Comparison of ENCODE assay signal across 26 cellular contexts in the genomic region with DNA sequence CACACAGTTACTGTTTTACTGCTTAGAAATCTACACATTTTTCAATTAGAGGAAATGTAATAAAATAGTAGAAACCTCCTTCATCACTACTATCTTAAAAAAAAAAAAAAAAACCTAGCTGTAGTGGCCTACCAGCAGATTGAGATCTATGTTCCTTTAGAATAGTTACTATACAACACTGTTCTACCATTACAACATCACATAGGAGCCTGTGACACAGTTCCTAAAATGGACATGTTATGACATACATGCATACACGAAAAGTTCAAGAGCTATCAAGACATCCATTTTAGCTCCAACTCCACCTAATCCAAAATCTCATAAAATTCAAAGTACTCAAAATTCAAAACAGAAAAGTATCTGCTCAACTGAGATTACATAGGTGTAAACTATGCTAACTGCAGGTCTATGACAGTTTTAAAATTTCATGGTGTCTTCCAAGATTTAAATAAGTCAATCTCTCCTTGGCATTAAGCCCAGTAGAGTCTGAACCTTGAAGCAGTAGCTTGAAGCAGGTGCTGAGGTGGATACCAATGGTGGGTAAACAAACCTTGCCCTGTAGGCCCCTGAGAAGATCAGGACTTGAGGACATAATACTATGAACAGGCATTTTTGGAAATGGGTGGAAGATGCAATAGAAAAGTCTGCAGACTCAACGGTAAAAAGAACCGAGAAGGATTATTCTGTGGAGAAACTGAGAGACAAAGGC. TPM values are rescaled to one million over a fixed set of nuclear protein-coding genes. Genes with fewer than 3 reads are reported as not detected.
DNase-seq lines count a peak whose midpoint lies in the region; ATAC-seq and TF ChIP-seq lines count a peak whose summit lies in the region.
"Had no signal": no experiment of that assay in that cellular context is flagged by ENCODE, and none has a peak within 500 bp of the region (broad histone marks: within the 10 kb centered on the region; RNA-seq: fewer than 3 reads in every experiment).

No MANE protein-coding gene starts in this region.

- no peaks in the 10 kb centered on the region for H3K9me3 Mint-ChIP-seq in memory B cell
- H3K9me3 Mint-ChIP-seq: activated naive CD4-positive, alpha-beta T cell treated with anti-CD3 and anti-CD28 coated beads for 36 hours; activated T-cell treated with anti-CD3 and anti-CD28 coated beads, Interleukin-2, amount 50 U/mL, for 4 hours; central memory CD8-positive, alpha-beta T cell; stimulated activated effector memory CD8-positive, alpha-beta T cell treated with anti-CD3 and anti-CD28 coated beads, Interleukin-12 subunit alpha, Interleukin-12 subunit beta, amount 100 ng/mL, for 72 hours; T-helper 2 cell treated with Interferon-gamma antibody and Interleukin-4, amounts not matched to agents 5 μg/mL and 100 μg/mL, for 36 hours had no signal

- no peaks in the 10 kb centered on the region for H3K9me3 ChIP-seq in transverse colon
- H3K9me3 ChIP-seq: esophagus squamous epithelium, right atrium auricular region, SK-N-SH, thoracic aorta had no signal

- TF ChIP-seq CTCF in transverse colon (IDR thresholded peaks at IDR 0.05): no peak

- 46 to 57% methylated on average over 2 to 3 of the region's 3 CpGs for WGBS in transverse colon (ENCODE audit: low coverage in 1 of 2), 2 donors

- H3K4me3 Mint-ChIP-seq in memory B cell: no peak overlapping the region
- H3K4me3 Mint-ChIP-seq: activated CD8-positive, alpha-beta T cell treated with anti-CD3 and anti-CD28 coated beads, Interleukin-2, amount 10 ng/mL, durations not matched to agents 7 days and 5 days; activated naive CD4-positive, alpha-beta T cell treated with anti-CD3 and anti-CD28 coated beads for 36 hours; activated T-cell treated with anti-CD3 and anti-CD28 coated beads, Interleukin-2, amount 50 U/mL, for 4 hours; central memory CD8-positive, alpha-beta T cell; stimulated activated effector memory CD8-positive, alpha-beta T cell treated with anti-CD3 and anti-CD28 coated beads, Interleukin-12 subunit alpha, Interleukin-12 subunit beta, amount 100 ng/mL, for 72 hours; T-helper 2 cell treated with Interferon-gamma antibody and Interleukin-4, amounts not matched to agents 5 μg/mL and 100 μg/mL, for 36 hours had no signal

- peak overlapping the region; percentile 52 to 82 (median 69) for H3K27ac ChIP-seq in transverse colon
- H3K27ac ChIP-seq: 22Rv1, esophagus squamous epithelium, KMS-11, right atrium auricular region, thoracic aorta had no signal

- H3K4me3 ChIP-seq in transverse colon: no peak overlapping the region
- H3K4me3 ChIP-seq: esophagus squamous epithelium, right atrium auricular region, thoracic aorta had no signal

- DNase-seq in DMS53 (lab: John Stamatoyannopoulos, UW) (peak; percentile 7), DMS53 treated with DMSO at 0.1 percent for 48 hours (lab: John Stamatoyannopoulos, UW; ENCODE audit: unreplicated experiment) (no peak), NCI-H69 (lab: John Stamatoyannopoulos, UW) (peak; percentile 38), memory B cell (ENCODE audit: low spot score in 2 of 2) (no peak), transverse colon (no peak), EL (no peak)
- DNase-seq: activated CD8-positive, alpha-beta T cell treated with anti-CD3 and anti-CD28 coated beads, Interleukin-2, amount 10 ng/mL, durations not matched to agents 7 days and 5 days; activated naive CD4-positive, alpha-beta T cell treated with anti-CD3 and anti-CD28 coated beads for 36 hours; activated T-cell treated with anti-CD3 and anti-CD28 coated beads, Interleukin-2, amount 50 U/mL, for 4 hours; effector CD4-positive, alpha-beta T cell; esophagus squamous epithelium; GDM1; NCI-H1417; NCI-H2171 treated with DMSO at 0.1 percent for 48 hours; NCI-H774; SK-N-SH had no signal

- peaks cover 27% of the 10 kb centered on the region for H3K4me1 Mint-ChIP-seq in memory B cell

- intact Hi-C loops in transverse colon (cut with DNase I; ENCODE audit: low total_unique reads): no loop called here

- no peaks in the 10 kb centered on the region for H3K36me3 ChIP-seq in transverse colon
- H3K36me3 ChIP-seq: esophagus squamous epithelium, right atrium auricular region, thoracic aorta had no signal

- ATAC-seq in memory B cell (ENCODE audit: low read depth) (no peak), HG03025 (IDR thresholded peaks at IDR 0.05; ENCODE audit: low FRiP score, unreplicated experiment) (no peak), HG02885 (IDR thresholded peaks at IDR 0.05; ENCODE audit: poor library complexity, unreplicated experiment) (no peak)
- ATAC-seq: activated CD8-positive, alpha-beta T cell treated with anti-CD3 and anti-CD28 coated beads, Interleukin-2, amount 10 ng/mL, durations not matched to agents 7 days and 5 days; activated T-cell treated with anti-CD3 and anti-CD28 coated beads, Interleukin-2, amount 50 U/mL, for 4 hours; left lobe of liver; stimulated activated effector memory CD8-positive, alpha-beta T cell treated with anti-CD3 and anti-CD28 coated beads, Interleukin-12 subunit alpha, Interleukin-12 subunit beta, amount 100 ng/mL, for 72 hours had no signal

- no peaks in the 10 kb centered on the region for H3K27me3 ChIP-seq in transverse colon
- H3K27me3 ChIP-seq: esophagus squamous epithelium, right atrium auricular region had no signal

- no peaks in the 10 kb centered on the region for H3K27me3 Mint-ChIP-seq in memory B cell
- H3K27me3 Mint-ChIP-seq: central memory CD8-positive, alpha-beta T cell had no signal

- no peak for TF ChIP-seq EP300 in transverse colon (IDR thresholded peaks at IDR 0.05; ENCODE audit: low read depth)

- H3K4me1 ChIP-seq in transverse colon: peaks cover 43 to 95% (median 75%) of the 10 kb centered on the region in 4 donors

- peak overlapping the region; percentile 21 for H3K27ac Mint-ChIP-seq in memory B cell
- H3K27ac Mint-ChIP-seq: activated CD8-positive, alpha-beta T cell treated with anti-CD3 and anti-CD28 coated beads, Interleukin-2, amount 10 ng/mL, durations not matched to agents 7 days and 5 days; activated naive CD4-positive, alpha-beta T cell treated with anti-CD3 and anti-CD28 coated beads for 36 hours; stimulated activated effector memory CD8-positive, alpha-beta T cell treated with anti-CD3 and anti-CD28 coated beads, Interleukin-12 subunit alpha, Interleukin-12 subunit beta, amount 100 ng/mL, for 72 hours; T-helper 2 cell treated with Interferon-gamma antibody and Interleukin-4, amounts not matched to agents 5 μg/mL and 100 μg/mL, for 36 hours had no signal

- TF ChIP-seq POLR2A in transverse colon (IDR thresholded peaks at IDR 0.05): no peak

- H3K36me3 Mint-ChIP-seq in memory B cell: peaks cover 2% of the 10 kb centered on the region
- H3K36me3 Mint-ChIP-seq: stimulated activated effector memory CD8-positive, alpha-beta T cell treated with anti-CD3 and anti-CD28 coated beads, Interleukin-12 subunit alpha, Interleukin-12 subunit beta, amount 100 ng/mL, for 72 hours had no signal

- in situ Hi-C loops in transverse colon (cut with MboI; ENCODE audit: low pct_ligation_motif_present in 1 of 4, low pct_unique_long_range_greater_than_20kb in 1 of 4, low sequenced_read_pairs in 3 of 4): no loop called here

RNA-seq across cellular contexts. Expression of a gene that starts 17.0 kb away (rescaled TPM):
- 10 to 100 TPM; 13.1 to 29.1 (median 23.2) TPM for total RNA-seq in transverse colon

Comparison
In these comparisons a context has a peak if more than half of its experiments do, and no peak if none do; other contexts are left out.
1. DNase-seq: peak in DMS53 (single experiment) and NCI-H69 (single experiment); none in DMS53 treated with DMSO at 0.1 percent for 48 hours (single experiment), memory B cell (0 of 2), transverse colon (single experiment) and EL (single experiment).